ENCODE assay signal across 9 cellular contexts in genomic region chr11:65538232-65538914, GRCh38. TPM values are rescaled to one million over a fixed set of nuclear protein-coding genes. Genes with fewer than 3 reads are reported as not detected.
DNase-seq lines count a peak whose midpoint lies in the region; ATAC-seq, FAIRE-seq and TF ChIP-seq lines count a peak whose summit lies in the region.
"Had no signal": no experiment of that assay in that cellular context is flagged by ENCODE, and none has a peak within 500 bp of the region (broad histone marks: within the 10 kb centered on the region; RNA-seq: fewer than 3 reads in every experiment).

No MANE protein-coding gene starts in this region.

- peaks cover 2 to 15% of the 10 kb centered on the region in 2 donors for H3K36me3 ChIP-seq in kidney (ENCODE audit: control insufficient read depth in 1 of 2, insufficient read depth in 2 of 2, low read length in 2 of 2)
- H3K36me3 ChIP-seq in tibial artery: peaks cover 23 to 72% (median 44%) of the 10 kb centered on the region in 3 donors

- no peaks in the 10 kb centered on the region for H3K27me3 ChIP-seq in tibial artery
- H3K27me3 ChIP-seq: colonic mucosa had no signal

- H3K4me1 ChIP-seq in kidney (ENCODE audit: control insufficient read depth in 1 of 2, insufficient read depth in 1 of 2, low read depth in 1 of 2, low read length in 2 of 2) (peaks cover 6 to 16% of the 10 kb centered on the region in 2 donors), tibial artery (peaks cover 0 to 31% (median 23%) of the 10 kb centered on the region in 4 donors)

- TF ChIP-seq CTCF in VCaP (conservative IDR thresholded peaks at IDR 0.05): no peak
- no peak for TF ChIP-seq CTCF in kidney (IDR thresholded peaks at IDR 0.05; ENCODE audit: borderline replicate concordance, extremely low read depth, insufficient read depth)
- no peak for TF ChIP-seq CTCF in tibial artery (IDR thresholded peaks at IDR 0.05)

- DNase-seq in left ventricle myocardium superior (peak; percentile 35), cardiac septum (ENCODE audit: low spot score) (no peak), kidney (peak; percentile 83), tibial artery (no peak), iPS-NIHi7 (ENCODE audit: extremely low spot score) (no peak), cerebellar cortex (ENCODE audit: low spot score) (no peak), DMS153 (lab: John Stamatoyannopoulos, UW) (no peak)
- DNase-seq: colonic mucosa had no signal

- no peak overlapping the region for H3K9ac ChIP-seq in kidney (ENCODE audit: low read length in 2 of 2)

- no peak for ATAC-seq in left ventricle myocardium superior

- peak overlapping the region; percentile 98 for H3K27ac ChIP-seq in VCaP
- H3K27ac ChIP-seq in kidney (ENCODE audit: low read depth in 2 of 2, low read length in 2 of 2): no peak overlapping the region
- H3K27ac ChIP-seq in tibial artery: peak overlapping the region; percentile 13 to 22
- H3K27ac ChIP-seq: colonic mucosa had no signal

- H3K9me3 ChIP-seq in kidney (ENCODE audit: control insufficient read depth in 1 of 2, low read length in 2 of 2) (no peaks in the 10 kb centered on the region), tibial artery (no peaks in the 10 kb centered on the region)
- H3K9me3 ChIP-seq: colonic mucosa had no signal

- no peak for FAIRE-seq in kidney (lab: Jason Lieb, UNC)

- H3K4me3 ChIP-seq in kidney (ENCODE audit: low read length in 2 of 2): no peak overlapping the region
- no peak overlapping the region for H3K4me3 ChIP-seq in tibial artery
- H3K4me3 ChIP-seq: colonic mucosa had no signal

- intact Hi-C loops in left ventricle myocardium superior (cut with micrococcal nuclease): no loop called here
- intact Hi-C loops in cardiac septum (cut with DNase I): no loop called here
- intact Hi-C loops in kidney (cut with DNase I): no loop called here
- intact Hi-C loops in tibial artery (cut with DNase I; ENCODE audit: low total_unique reads): no loop called here

RNA-seq across cellular contexts. Expression of gene SCYL1, which starts 13.5 kb away (rescaled TPM):
- 60.4 TPM for total RNA-seq in left ventricle myocardium superior
- 60.2 TPM for total RNA-seq in cardiac septum
- total RNA-seq in kidney: 72.2 TPM
- 78.9 TPM for polyA plus RNA-seq in kidney (ENCODE audit: insufficient read depth, low read depth, low replicate concordance)

RNA-seq across cellular contexts. Expression of gene LTBP3, which starts 19.8 kb away (rescaled TPM):
- total RNA-seq in left ventricle myocardium superior: 77.5 TPM
- total RNA-seq in cardiac septum: 148 TPM
- 165 TPM for total RNA-seq in kidney
- 61.6 TPM for polyA plus RNA-seq in kidney (ENCODE audit: insufficient read depth, low read depth, low replicate concordance)

RNA-seq across cellular contexts. Expression of gene ZNRD2, which starts 31.9 kb away (rescaled TPM):
- 25.0 TPM for total RNA-seq in left ventricle myocardium superior
- 28.3 TPM for total RNA-seq in cardiac septum
- total RNA-seq in kidney: 32.0 TPM
- 60.4 TPM for polyA plus RNA-seq in kidney (ENCODE audit: insufficient read depth, low read depth, low replicate concordance)

RNA-seq across cellular contexts. Expression of gene FAM89B, which starts 34.0 kb away (rescaled TPM):
- total RNA-seq in left ventricle myocardium superior (39.3 TPM), cardiac septum (47.4 TPM), kidney (36.7 TPM)
- 33.5 TPM for polyA plus RNA-seq in kidney (ENCODE audit: insufficient read depth, low read depth, low replicate concordance)

RNA-seq across cellular contexts. Expression of gene EHBP1L1, which starts 37.5 kb away (rescaled TPM):
- total RNA-seq in left ventricle myocardium superior (57.3 TPM), cardiac septum (174 TPM), kidney (95.4 TPM)
- polyA plus RNA-seq in kidney (ENCODE audit: insufficient read depth, low read depth, low replicate concordance): 20.5 TPM

Comparison
In these comparisons a context has a peak if more than half of its experiments do, and no peak if none do; other contexts are left out.
1. DNase-seq: peak in left ventricle myocardium superior (single experiment) and kidney (single experiment); none in cardiac septum (single experiment), tibial artery (0 of 2), iPS-NIHi7 (single experiment), cerebellar cortex (single experiment) and DMS153 (single experiment).
2. H3K27ac ChIP-seq: peak in VCaP (single experiment) and tibial artery (2 of 2); none in kidney (0 of 2).